28 cellular contexts compared by ENCODE assay signal in genomic region chr19:18871543-18871942, GRCh38. TPM values are rescaled to one million over a fixed set of nuclear protein-coding genes. Genes with fewer than 3 reads are reported as not detected.
DNase-seq lines count a peak whose midpoint lies in the region; ATAC-seq and TF ChIP-seq lines count a peak whose summit lies in the region.
"Had no signal": no experiment of that assay in that cellular context is flagged by ENCODE, and none has a peak within 500 bp of the region (broad histone marks: within the 10 kb centered on the region; RNA-seq: fewer than 3 reads in every experiment).

No MANE protein-coding gene starts in this region.

- peaks cover 0 to 7% of the 10 kb centered on the region in 2 donors for H3K4me1 ChIP-seq in ascending aorta
- H3K4me1 ChIP-seq: uterus had no signal

- H3K4me1 Mint-ChIP-seq in activated T-cell treated with anti-CD3 and anti-CD28 coated beads, Interleukin-2, amount 50 U/mL, for 24 hours (ENCODE audit: low read depth): peaks cover 2% of the 10 kb centered on the region
- H3K4me1 Mint-ChIP-seq in stimulated activated naive B cell treated with anti-CD40 and anti-IgM and Interleukin-4, amounts not matched to agents 10 μg/mL and 1 μg/mL and 100 μg/mL, for 72 hours: peaks cover 7 to 8% of the 10 kb centered on the region in 2 donors

- no peaks in the 10 kb centered on the region for H3K9me3 Mint-ChIP-seq in activated T-cell treated with anti-CD3 and anti-CD28 coated beads, Interleukin-2, amount 50 U/mL, for 24 hours
- H3K9me3 Mint-ChIP-seq in stimulated activated naive B cell treated with anti-CD40 and anti-IgM and Interleukin-4, amounts not matched to agents 10 μg/mL and 1 μg/mL and 100 μg/mL, for 72 hours: no peaks in the 10 kb centered on the region
- H3K9me3 Mint-ChIP-seq: activated naive CD4-positive, alpha-beta T cell treated with anti-CD3 and anti-CD28 coated beads, Interleukin-2, amount 50 U/mL, for 72 hours; activated T-cell treated with anti-CD3 and anti-CD28 coated beads, Interleukin-2, amount 50 U/mL, for 72 hours; central memory CD8-positive, alpha-beta T cell had no signal

- peaks cover 9% of the 10 kb centered on the region for H3K27me3 Mint-ChIP-seq in activated T-cell treated with anti-CD3 and anti-CD28 coated beads, Interleukin-2, amount 50 U/mL, for 24 hours
- H3K27me3 Mint-ChIP-seq in stimulated activated naive B cell treated with anti-CD40 and anti-IgM and Interleukin-4, amounts not matched to agents 10 μg/mL and 1 μg/mL and 100 μg/mL, for 72 hours: peaks cover 16 to 37% of the 10 kb centered on the region in 2 donors
- H3K27me3 Mint-ChIP-seq: central memory CD8-positive, alpha-beta T cell had no signal

- CTCF ChIA-PET in RWPE1 (lab: Yijun Ruan, JAX): interaction anchor here (0.9 kb wide), 1 partner anchor 16 kb away, joined by 3 read pairs; no protein-coding TSS in a partner anchor

- no peaks in the 10 kb centered on the region for H3K27me3 ChIP-seq in ascending aorta
- H3K27me3 ChIP-seq: MG63, uterus had no signal

- no peak overlapping the region for H3K4me3 Mint-ChIP-seq in activated T-cell treated with anti-CD3 and anti-CD28 coated beads, Interleukin-2, amount 50 U/mL, for 24 hours
- H3K4me3 Mint-ChIP-seq in stimulated activated naive B cell treated with anti-CD40 and anti-IgM and Interleukin-4, amounts not matched to agents 10 μg/mL and 1 μg/mL and 100 μg/mL, for 72 hours: no peak overlapping the region
- H3K4me3 Mint-ChIP-seq: activated CD4-positive, alpha-beta T cell treated with anti-CD3 and anti-CD28 coated beads for 36 hours; activated T-cell treated with anti-CD3 and anti-CD28 coated beads, Interleukin-2, amount 50 U/mL, for 72 hours had no signal

- DNase-seq in activated T-cell treated with anti-CD3 and anti-CD28 coated beads, Interleukin-2, amount 50 U/mL, for 24 hours: no peak
- no peak for DNase-seq in activated T-cell treated with anti-CD3 and anti-CD28 coated beads, Interleukin-2, amount 50 U/mL, for 1 hour
- DNase-seq in RWPE1 (ENCODE audit: low spot score) (no peak), ascending aorta (ENCODE audit: low spot score in 2 of 2) (no peak)
- no peak for DNase-seq in stimulated activated naive B cell treated with anti-CD40 and anti-IgM and Interleukin-4, amounts not matched to agents 10 μg/mL and 1 μg/mL and 100 μg/mL, for 72 hours
- DNase-seq: activated CD4-positive, alpha-beta T cell treated with anti-CD3 and anti-CD28 coated beads for 36 hours; activated T-cell treated with anti-CD3 and anti-CD28 coated beads, Interleukin-2, amount 50 U/mL, for 72 hours; heart left ventricle; KBM-7; left colon; MG63; midbrain; naive thymus-derived CD8-positive, alpha-beta T cell; NCI-H1417 treated with DMSO at 0.1 percent for 48 hours; NCI-H2107; NCI-H446; PC-9; retina; SIG-M5; stimulated activated CD4-positive, alpha-beta T cell treated with anti-CD3 and anti-CD28 coated beads, Interleukin-2, amount 100 ng/mL, for 24 hours; uterus had no signal

- H3K4me3 ChIP-seq in ascending aorta: no peak overlapping the region
- H3K4me3 ChIP-seq: heart left ventricle, MG63, PC-9, smooth muscle cell, uterus had no signal

- H3K36me3 ChIP-seq in ascending aorta: peaks cover 16 to 17% of the 10 kb centered on the region in 2 donors
- H3K36me3 ChIP-seq: uterus had no signal

- H3K9me3 ChIP-seq in ascending aorta: no peaks in the 10 kb centered on the region
- H3K9me3 ChIP-seq: heart left ventricle, MG63, uterus had no signal

- no peak for TF ChIP-seq CTCF in RWPE1 (conservative IDR thresholded peaks at IDR 0.05; ENCODE audit: low read depth)
- no peak for TF ChIP-seq CTCF in ascending aorta (IDR thresholded peaks at IDR 0.05)

- POLR2A ChIA-PET in RWPE1 (lab: Yijun Ruan, JAX; ENCODE audit: low non-redundant PET): interaction anchor here (0.6 kb wide), 1 partner anchor 780 kb away, joined by 6 read pairs; no protein-coding TSS in a partner anchor

- H3K36me3 Mint-ChIP-seq in activated T-cell treated with anti-CD3 and anti-CD28 coated beads, Interleukin-2, amount 50 U/mL, for 24 hours (ENCODE audit: low read depth): peaks cover 19% of the 10 kb centered on the region
- peaks cover 25 to 31% of the 10 kb centered on the region in 2 donors for H3K36me3 Mint-ChIP-seq in stimulated activated naive B cell treated with anti-CD40 and anti-IgM and Interleukin-4, amounts not matched to agents 10 μg/mL and 1 μg/mL and 100 μg/mL, for 72 hours

- peak overlapping the region; percentile 44 for H3K27ac Mint-ChIP-seq in activated T-cell treated with anti-CD3 and anti-CD28 coated beads, Interleukin-2, amount 50 U/mL, for 24 hours
- H3K27ac Mint-ChIP-seq in stimulated activated naive B cell treated with anti-CD40 and anti-IgM and Interleukin-4, amounts not matched to agents 10 μg/mL and 1 μg/mL and 100 μg/mL, for 72 hours: peak overlapping the region; percentile 57
- H3K27ac Mint-ChIP-seq: activated CD4-positive, alpha-beta T cell treated with anti-CD3 and anti-CD28 coated beads for 36 hours had no signal

- ATAC-seq in stimulated activated naive B cell treated with anti-CD40 and anti-IgM and Interleukin-4, amounts not matched to agents 10 μg/mL and 1 μg/mL and 100 μg/mL, for 72 hours (replicated peaks): no peak
- no peak for ATAC-seq in GM18909 (IDR thresholded peaks at IDR 0.05; ENCODE audit: poor library complexity, unreplicated experiment)
- no peak for ATAC-seq in GM21723 (IDR thresholded peaks at IDR 0.05; ENCODE audit: unreplicated experiment)
- ATAC-seq: activated CD4-positive, alpha-beta T cell treated with anti-CD3 and anti-CD28 coated beads for 36 hours; activated naive CD4-positive, alpha-beta T cell treated with anti-CD3 and anti-CD28 coated beads, Interleukin-2, amount 50 U/mL, for 72 hours; activated T-cell treated with anti-CD3 and anti-CD28 coated beads, Interleukin-2, amount 50 U/mL, for 72 hours; heart left ventricle; left colon; naive thymus-derived CD8-positive, alpha-beta T cell had no signal

- intact Hi-C loops in ascending aorta (cut with DNase I): no loop called here

- H3K27ac ChIP-seq in RWPE1 (0 out of 2 replicates have a peak overlapping the region, but pooled peaks have one; percentile 0), cingulate gyrus (ENCODE audit: low read depth, low read length) (peak overlapping the region; percentile 12), ascending aorta (no peak overlapping the region)
- H3K27ac ChIP-seq: epithelial cell of prostate, heart left ventricle, PC-9, uterus had no signal

RNA-seq across cellular contexts. Expression of gene CERS1, which starts 24.4 kb away (rescaled TPM):
- total RNA-seq in ascending aorta: not detected
- total RNA-seq: activated T-cell treated with anti-CD3 and anti-CD28 coated beads, Interleukin-2, amount 50 U/mL, for 72 hours; naive thymus-derived CD8-positive, alpha-beta T cell had no signal

RNA-seq across cellular contexts. Expression of gene UPF1, which starts 39.8 kb away (rescaled TPM):
- total RNA-seq in ascending aorta: 225 TPM

RNA-seq across cellular contexts. Expression of gene COPE, which starts 47.6 kb away (rescaled TPM):
- total RNA-seq in ascending aorta: 331 TPM

RNA-seq across cellular contexts. Expression of gene DDX49, which starts 48.0 kb away (rescaled TPM):
- total RNA-seq in ascending aorta: 51.6 TPM

Comparison
In these comparisons a context has a peak if more than half of its experiments do, and no peak if none do; other contexts are left out.
1. H3K27ac ChIP-seq: peak in RWPE1 (single experiment) and cingulate gyrus (single experiment); none in ascending aorta (0 of 2).